Comparison of ENCODE assay signal across 24 cellular contexts in the genomic region with DNA sequence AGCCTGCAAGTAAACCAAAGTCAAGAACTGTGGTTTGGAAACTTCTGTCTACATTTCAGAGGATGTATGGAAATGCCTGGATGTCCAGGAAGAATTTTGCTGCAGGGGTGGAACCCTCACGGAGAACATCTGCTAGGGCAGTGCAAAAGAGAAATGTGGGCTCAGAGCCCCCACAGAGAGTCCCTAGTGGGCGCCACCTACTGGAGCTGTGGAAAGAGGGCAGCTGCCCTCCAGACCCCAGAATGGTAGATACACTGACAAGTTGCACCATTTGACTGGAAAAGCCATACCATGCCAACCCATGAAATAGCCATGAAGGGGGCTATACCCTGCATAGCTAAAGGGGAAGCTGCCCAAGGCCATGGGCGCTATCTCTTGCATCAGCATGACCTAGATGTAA.
DNase-seq lines count a peak whose midpoint lies in the region; ATAC-seq and TF ChIP-seq lines count a peak whose summit lies in the region.
"Had no signal": no experiment of that assay in that cellular context is flagged by ENCODE, and none has a peak within 500 bp of the region (broad histone marks: within the 10 kb centered on the region; RNA-seq: fewer than 3 reads in every experiment).

No MANE protein-coding gene starts in this region.

- POLR2A ChIA-PET in WTC11 (lab: Charles Lee) (no interaction called here), PC-9 (lab: Charles Lee; ENCODE audit: unreplicated experiment) (no interaction called here)

- BruUV-seq in PC-9 (replicated peaks; lab: Mats Ljungman, UMichigan), result no TSS peak

- no peaks in the 10 kb centered on the region for H3F3A ChIP-seq in DOHH2 (ENCODE audit: control insufficient read depth, insufficient read depth)
- H3F3A ChIP-seq in PC-9 (ENCODE audit: insufficient read depth, low read depth), result no peaks in the 10 kb centered on the region

- H3K9me2 ChIP-seq in DOHH2 (replicated peaks; ENCODE audit: control insufficient read depth, low read length) (no peaks in the 10 kb centered on the region), PC-9 (ENCODE audit: insufficient read depth) (no peaks in the 10 kb centered on the region)

- intact Hi-C loops in upper lobe of right lung (cut with DNase I) (no loop called here), PC-9 (cut with micrococcal nuclease; ENCODE audit: unreplicated experiment) (no loop called here)

- H3K79me2 ChIP-seq in DOHH2 (ENCODE audit: control insufficient read depth, low read length) (no peaks in the 10 kb centered on the region), PC-9 (ENCODE audit: low read depth) (no peaks in the 10 kb centered on the region), osteoblast (ENCODE audit: insufficient read depth, low read length) (no peaks in the 10 kb centered on the region)

- no peaks in the 10 kb centered on the region for H3K9me3 ChIP-seq in DOHH2 (ENCODE audit: control insufficient read depth, insufficient read depth, low read length)
- H3K9me3 ChIP-seq in upper lobe of right lung, result no peaks in the 10 kb centered on the region
- H3K9me3 ChIP-seq in PC-9 (ENCODE audit: insufficient read depth, low read depth), result no peaks in the 10 kb centered on the region
- peaks cover 3% of the 10 kb centered on the region for H3K9me3 ChIP-seq in osteoblast (ENCODE audit: low read depth, low read length)

- H3K4me2 ChIP-seq in DOHH2 (ENCODE audit: low read length) (no peak overlapping the region), PC-9 (no peak overlapping the region), osteoblast (ENCODE audit: insufficient read depth, low read length) (no peak overlapping the region)

- DNase-seq in HFF-Myc (ENCODE audit: extremely low read depth, low read depth) (no peak), WTC11 (ENCODE audit: low spot score) (peak; percentile 22), RKO (ENCODE audit: low spot score) (no peak), upper lobe of right lung (no peak), PC-9 (no peak), osteoblast (ENCODE audit: insufficient read length, low spot score, missing footprints) (no peak)
- DNase-seq: ACHN, DND-41, HFFc6, KBM-7, MM.1S, NCI-H1092 treated with DMSO at 0.1 percent for 48 hours, NCI-H1694, NCI-H2107, NCI-H510A, NCI-H774, PC-3, SW 1271, T-helper 2 cell had no signal

- no peak overlapping the region for H3K27ac Mint-ChIP-seq in WTC11
- H3K27ac Mint-ChIP-seq: CD14-positive monocyte, HFFc6 had no signal

- no peaks in the 10 kb centered on the region for H3K27me3 Mint-ChIP-seq in WTC11 (ENCODE audit: low read depth)

- H3K4me3 ChIP-seq in DOHH2 (ENCODE audit: low read length), result no peak overlapping the region
- no peak overlapping the region for H3K4me3 ChIP-seq in HFF-Myc (replicated peaks; ENCODE audit: low read depth, low read length)
- no peak overlapping the region for H3K4me3 ChIP-seq in upper lobe of right lung
- H3K4me3 ChIP-seq in PC-9, result no peak overlapping the region
- H3K4me3 ChIP-seq in osteoblast (ENCODE audit: insufficient read depth, low read length), result no peak overlapping the region
- H3K4me3 ChIP-seq: SJSA1 had no signal

- H3K4me1 ChIP-seq in DOHH2 (ENCODE audit: control insufficient read depth, low read length), result no peaks in the 10 kb centered on the region
- no peaks in the 10 kb centered on the region for H3K4me1 ChIP-seq in upper lobe of right lung
- no peaks in the 10 kb centered on the region for H3K4me1 ChIP-seq in PC-9 (replicated peaks; ENCODE audit: insufficient read depth)
- H3K4me1 ChIP-seq in osteoblast (ENCODE audit: insufficient read depth, low read length), result no peaks in the 10 kb centered on the region
- H3K4me1 ChIP-seq: SJSA1 had no signal

- no peak overlapping the region for H2AFZ ChIP-seq in PC-9
- no peak overlapping the region for H2AFZ ChIP-seq in osteoblast (ENCODE audit: low read length)

- CTCF ChIA-PET in WTC11 (lab: Charles Lee) (interaction anchor here (1.2 to 1.4 kb wide), 3 partner anchors 17 to 209 kb away, joined by 3 to 4 read pairs (median 3); no protein-coding TSS in a partner anchor), PC-9 (lab: Charles Lee) (interaction anchor here (0.6 kb wide), 1 partner anchor 8 kb away, joined by 3 read pairs; no protein-coding TSS in a partner anchor)

- H3K27ac ChIP-seq in DOHH2 (ENCODE audit: low read depth, low read length) (no peak overlapping the region), upper lobe of right lung (no peak overlapping the region), PC-9 (no peak overlapping the region), osteoblast (ENCODE audit: low read depth, low read length) (no peak overlapping the region)
- H3K27ac ChIP-seq: SJSA1 had no signal

- peak; percentile 77 for ATAC-seq in WTC11
- no peak for ATAC-seq in upper lobe of right lung
- ATAC-seq: HepG2, PC-3 had no signal

- no peak overlapping the region for H3K4me3 Mint-ChIP-seq in WTC11
- H3K4me3 Mint-ChIP-seq: CD14-positive monocyte, HFFc6 had no signal

- H3K36me3 ChIP-seq in DOHH2 (ENCODE audit: control insufficient read depth, low read length) (no peaks in the 10 kb centered on the region), upper lobe of right lung (no peaks in the 10 kb centered on the region), PC-9 (ENCODE audit: low read depth) (no peaks in the 10 kb centered on the region), osteoblast (ENCODE audit: insufficient read depth, low read length) (no peaks in the 10 kb centered on the region)
- H3K36me3 ChIP-seq: SJSA1 had no signal

- H4K20me1 ChIP-seq in DOHH2 (ENCODE audit: control insufficient read depth, insufficient read depth, low read depth, low read length) (no peaks in the 10 kb centered on the region), PC-9 (ENCODE audit: insufficient read depth) (no peaks in the 10 kb centered on the region), osteoblast (ENCODE audit: insufficient read depth, low read length) (no peaks in the 10 kb centered on the region)

- TF ChIP-seq CTCF in DOHH2 (IDR thresholded peaks at IDR 0.05; ENCODE audit: low read depth, low read length, poor library complexity, severe bottlenecking), result peak; percentile 49
- peak; percentile 52; the same call in 2 of the 3 replicates for TF ChIP-seq CTCF in GM12872 (IDR thresholded peaks at IDR 0.05; ENCODE audit: insufficient read depth, low read depth, low read length)
- peak; percentile 13 for TF ChIP-seq CTCF in HFF-Myc (IDR thresholded peaks at IDR 0.05; ENCODE audit: low read depth, low read length, missing control alignments)
- TF ChIP-seq CTCF in WTC11 (IDR thresholded peaks at IDR 0.05), result no peak; the same call in 1 of the 2 replicates
- TF ChIP-seq CTCF in upper lobe of right lung (IDR thresholded peaks at IDR 0.05), result no peak
- TF ChIP-seq CTCF in PC-9 (conservative IDR thresholded peaks at IDR 0.05), result no peak
- no peak for TF ChIP-seq CTCF in osteoblast (IDR thresholded peaks at IDR 0.05; ENCODE audit: extremely low read depth, low read depth, low read length)

- peaks cover 9% of the 10 kb centered on the region for H3K9me3 Mint-ChIP-seq in WTC11

- H3K36me3 Mint-ChIP-seq in WTC11, result no peaks in the 10 kb centered on the region
- H3K36me3 Mint-ChIP-seq: CD14-positive monocyte had no signal

- H3K27me3 ChIP-seq in DOHH2 (ENCODE audit: control insufficient read depth, low read length), result no peaks in the 10 kb centered on the region
- no peaks in the 10 kb centered on the region for H3K27me3 ChIP-seq in upper lobe of right lung
- H3K27me3 ChIP-seq in PC-9 (ENCODE audit: insufficient read depth, low read depth), result no peaks in the 10 kb centered on the region
- H3K27me3 ChIP-seq in osteoblast (ENCODE audit: insufficient read depth, low read length), result no peaks in the 10 kb centered on the region
- H3K27me3 ChIP-seq: SJSA1 had no signal

- H3K4me1 Mint-ChIP-seq in WTC11, result peaks cover 3% of the 10 kb centered on the region; the same call in 1 of the 2 replicates
- H3K4me1 Mint-ChIP-seq: CD14-positive monocyte had no signal

TF ChIP-seq in WTC11, 78 proteins besides CTCF, POLR2A, EP300 and RAD21 (continues in another document):
- no peak for TF ChIP-seq KAT7 (CRISPR knock-in tag; IDR thresholded peaks at IDR 0.05; ENCODE audit: borderline replicate concordance)
- no peak for TF ChIP-seq GRHL2 (CRISPR knock-in tag; IDR thresholded peaks at IDR 0.05; ENCODE audit: insufficient replicate concordance, severe bottlenecking)
- TF ChIP-seq, protein P1, sequence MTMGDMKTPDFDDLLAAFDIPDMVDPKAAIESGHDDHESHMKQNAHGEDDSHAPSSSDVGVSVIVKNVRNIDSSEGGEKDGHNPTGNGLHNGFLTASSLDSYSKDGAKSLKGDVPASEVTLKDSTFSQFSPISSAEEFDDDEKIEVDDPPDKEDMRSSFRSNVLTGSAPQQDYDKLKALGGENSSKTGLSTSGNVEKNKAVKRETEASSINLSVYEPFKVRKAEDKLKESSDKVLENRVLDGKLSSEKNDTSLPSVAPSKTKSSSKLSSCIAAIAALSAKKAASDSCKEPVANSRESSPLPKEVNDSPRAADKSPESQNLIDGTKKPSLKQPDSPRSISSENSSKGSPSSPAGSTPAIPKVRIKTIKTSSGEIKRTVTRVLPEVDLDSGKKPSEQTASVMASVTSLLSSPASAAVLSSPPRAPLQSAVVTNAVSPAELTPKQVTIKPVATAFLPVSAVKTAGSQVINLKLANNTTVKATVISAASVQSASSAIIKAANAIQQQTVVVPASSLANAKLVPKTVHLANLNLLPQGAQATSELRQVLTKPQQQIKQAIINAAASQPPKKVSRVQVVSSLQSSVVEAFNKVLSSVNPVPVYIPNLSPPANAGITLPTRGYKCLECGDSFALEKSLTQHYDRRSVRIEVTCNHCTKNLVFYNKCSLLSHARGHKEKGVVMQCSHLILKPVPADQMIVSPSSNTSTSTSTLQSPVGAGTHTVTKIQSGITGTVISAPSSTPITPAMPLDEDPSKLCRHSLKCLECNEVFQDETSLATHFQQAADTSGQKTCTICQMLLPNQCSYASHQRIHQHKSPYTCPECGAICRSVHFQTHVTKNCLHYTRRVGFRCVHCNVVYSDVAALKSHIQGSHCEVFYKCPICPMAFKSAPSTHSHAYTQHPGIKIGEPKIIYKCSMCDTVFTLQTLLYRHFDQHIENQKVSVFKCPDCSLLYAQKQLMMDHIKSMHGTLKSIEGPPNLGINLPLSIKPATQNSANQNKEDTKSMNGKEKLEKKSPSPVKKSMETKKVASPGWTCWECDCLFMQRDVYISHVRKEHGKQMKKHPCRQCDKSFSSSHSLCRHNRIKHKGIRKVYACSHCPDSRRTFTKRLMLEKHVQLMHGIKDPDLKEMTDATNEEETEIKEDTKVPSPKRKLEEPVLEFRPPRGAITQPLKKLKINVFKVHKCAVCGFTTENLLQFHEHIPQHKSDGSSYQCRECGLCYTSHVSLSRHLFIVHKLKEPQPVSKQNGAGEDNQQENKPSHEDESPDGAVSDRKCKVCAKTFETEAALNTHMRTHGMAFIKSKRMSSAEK (CRISPR knock-in tag; IDR thresholded peaks at IDR 0.05; ENCODE audit: borderline replicate concordance), result no peak
- no peak for TF ChIP-seq ATF1 (CRISPR knock-in tag; IDR thresholded peaks at IDR 0.05)
- no peak for TF ChIP-seq PRRX2 (CRISPR knock-in tag; IDR thresholded peaks at IDR 0.05)

Comparison
In these comparisons a context has a peak if more than half of its experiments do, and no peak if none do; other contexts are left out.
1. CTCF ChIP-seq: peak in DOHH2 (single experiment), GM12872 (single experiment) and HFF-Myc (single experiment); none in WTC11 (single experiment), upper lobe of right lung (single experiment), PC-9 (single experiment) and osteoblast (single experiment).